21 cellular contexts compared by ENCODE assay signal in genomic region chr17:46995841-46996571, GRCh38. TPM values are rescaled to one million over a fixed set of nuclear protein-coding genes. Genes with fewer than 3 reads are reported as not detected.
DNase-seq lines count a peak whose midpoint lies in the region; ATAC-seq, FAIRE-seq and TF ChIP-seq lines count a peak whose summit lies in the region.
"Had no signal": no experiment of that assay in that cellular context is flagged by ENCODE, and none has a peak within 500 bp of the region (broad histone marks: within the 10 kb centered on the region; RNA-seq: fewer than 3 reads in every experiment).

No MANE protein-coding gene starts in this region.

- intact Hi-C loops in IMR-90 (cut with micrococcal nuclease): no loop called here

- H3K4me1 Mint-ChIP-seq in nephron progenitor cell: no peaks in the 10 kb centered on the region
- H3K4me1 Mint-ChIP-seq in effector memory CD8-positive, alpha-beta T cell (ENCODE audit: low read depth in 2 of 2): peaks cover 0 to under 1% of the 10 kb centered on the region in 2 donors

- H3K27ac ChIP-seq in IMR-90 (ENCODE audit: insufficient read depth, low read length) (no peak overlapping the region), mesenchymal stem cell (ENCODE audit: low read length, poor library complexity, severe bottlenecking) (no peak overlapping the region)
- H3K27ac ChIP-seq: BLaER1 treated with 17β-estradiol and CSF1 and Interleukin-3, amounts not matched to agents 10 nM and 100 nM; cardiac muscle cell; skin epidermis had no signal

- H3K36me3 ChIP-seq in IMR-90 (ENCODE audit: control insufficient read depth, insufficient read depth, low read length) (no peaks in the 10 kb centered on the region), bronchial epithelial cell (ENCODE audit: control insufficient read depth, insufficient read depth, low read length) (no peaks in the 10 kb centered on the region), mesenchymal stem cell (ENCODE audit: control insufficient read depth in 1 of 2, insufficient read depth in 2 of 2, low read depth in 1 of 2, low read length in 2 of 2) (no peaks in the 10 kb centered on the region)
- H3K36me3 ChIP-seq: BLaER1 treated with 17β-estradiol and CSF1 and Interleukin-3, amounts not matched to agents 10 nM and 100 nM; cardiac muscle cell had no signal

- no TSS peak for BruUV-seq in IMR-90 (replicated peaks; lab: Mats Ljungman, UMichigan)

- no peak overlapping the region for H3K27ac Mint-ChIP-seq in nephron progenitor cell
- no peak overlapping the region for H3K27ac Mint-ChIP-seq in effector memory CD8-positive, alpha-beta T cell
- H3K27ac Mint-ChIP-seq: activated naive CD4-positive, alpha-beta T cell treated with anti-CD3 and anti-CD28 coated beads for 36 hours; mesothelial cell of epicardium; stimulated activated naive CD8-positive, alpha-beta T cell treated with anti-CD3 and anti-CD28 coated beads, Interleukin-15, Interleukin-2, amounts not matched to agents 100 ng/mL and 50 ng/mL, for 24 hours had no signal

- CTCF ChIA-PET in IMR-90 (lab: Yijun Ruan, JAX): no interaction called here
- CTCF ChIA-PET in GM10248 (lab: Yijun Ruan, JAX): no interaction called here

- no peak overlapping the region for H3K56ac ChIP-seq in IMR-90 (ENCODE audit: extremely low read depth, insufficient read depth, low read length)

- H2BK120ac ChIP-seq in IMR-90 (ENCODE audit: low read depth, low read length) (no peak overlapping the region), mesenchymal stem cell (ENCODE audit: low read depth, low read length) (no peak overlapping the region)

- no peak overlapping the region for H3K4ac ChIP-seq in IMR-90 (ENCODE audit: low read depth, low read length)
- H3K4ac ChIP-seq in mesenchymal stem cell (ENCODE audit: low read depth in 1 of 2, low read length in 2 of 2): no peak overlapping the region

- H3K27me3 Mint-ChIP-seq in nephron progenitor cell (ENCODE audit: low read depth, poor library complexity): peaks cover 27% of the 10 kb centered on the region
- no peaks in the 10 kb centered on the region for H3K27me3 Mint-ChIP-seq in effector memory CD8-positive, alpha-beta T cell
- H3K27me3 Mint-ChIP-seq: stimulated activated naive CD8-positive, alpha-beta T cell treated with anti-CD3 and anti-CD28 coated beads, Interleukin-15, Interleukin-2, amounts not matched to agents 100 ng/mL and 50 ng/mL, for 24 hours had no signal

- H3K23ac ChIP-seq in IMR-90 (ENCODE audit: low read depth, low read length): no peak overlapping the region
- H3K23ac ChIP-seq in mesenchymal stem cell (ENCODE audit: low read length in 2 of 2): no peak overlapping the region

- no peak for TF ChIP-seq CTCF in IMR-90 (conservative IDR thresholded peaks at IDR 0.05; ENCODE audit: low read depth, low read length)
- no peak for TF ChIP-seq CTCF in bronchial epithelial cell (IDR thresholded peaks at IDR 0.05; ENCODE audit: insufficient read depth, low read length, severe bottlenecking)
- TF ChIP-seq CTCF in nephron progenitor cell (IDR thresholded peaks at IDR 0.05): no peak
- no peak for TF ChIP-seq CTCF in GM10248 (IDR thresholded peaks at IDR 0.05; ENCODE audit: control extremely low read depth, extremely low read depth, low read depth, missing control alignments)

- no peaks in the 10 kb centered on the region for H3K9me1 ChIP-seq in IMR-90 (ENCODE audit: insufficient read depth, low read length)

- POLR2A ChIA-PET in IMR-90 (lab: Charles Lee; ENCODE audit: unreplicated experiment): interaction anchor here (1.1 kb wide), 1 partner anchor 9 kb away, joined by 4 read pairs; no protein-coding TSS in a partner anchor
- POLR2A ChIA-PET in GM10248 (lab: Yijun Ruan, JAX): no interaction called here

- H3K4me3 Mint-ChIP-seq in nephron progenitor cell: no peak overlapping the region
- H3K4me3 Mint-ChIP-seq in effector memory CD8-positive, alpha-beta T cell: no peak overlapping the region
- H3K4me3 Mint-ChIP-seq: activated naive CD4-positive, alpha-beta T cell treated with anti-CD3 and anti-CD28 coated beads for 36 hours; mesothelial cell of epicardium; stimulated activated naive CD8-positive, alpha-beta T cell treated with anti-CD3 and anti-CD28 coated beads, Interleukin-15, Interleukin-2, amounts not matched to agents 100 ng/mL and 50 ng/mL, for 24 hours had no signal

- no peaks in the 10 kb centered on the region for H3K4me1 ChIP-seq in IMR-90 (ENCODE audit: control insufficient read depth, insufficient read depth, low read length)
- peaks cover 2% of the 10 kb centered on the region for H3K4me1 ChIP-seq in mesenchymal stem cell (ENCODE audit: control insufficient read depth, insufficient read depth, low read depth, low read length)

- H3K14ac ChIP-seq in IMR-90 (replicated peaks; ENCODE audit: low read depth, low read length) (no peak overlapping the region), mesenchymal stem cell (ENCODE audit: low read length in 2 of 2) (no peak overlapping the region)

- DNase-seq in ELR (ENCODE audit: low read depth) (peak; percentile 69), IMR-90 (peak; percentile 59), bronchial epithelial cell (ENCODE audit: low read depth) (peak; percentile 79), mesenchymal stem cell (peak; percentile 18), nephron progenitor cell (no peak), GM10248 (ENCODE audit: extremely low spot score) (no peak), DMS153 (lab: John Stamatoyannopoulos, UW) (no peak)
- no peak for DNase-seq in effector memory CD8-positive, alpha-beta T cell
- DNase-seq: activated CD8-positive, alpha-beta memory T cell treated with anti-CD3 and anti-CD28 coated beads, Interleukin-2, amount 50 U/mL, for 48 hours; activated naive CD4-positive, alpha-beta T cell treated with anti-CD3 and anti-CD28 coated beads for 36 hours; effector CD8-positive, alpha-beta T cell; NCI-H82 had no signal

- no peaks in the 10 kb centered on the region for H3K36me3 Mint-ChIP-seq in nephron progenitor cell (ENCODE audit: low read depth)
- peaks cover 3% of the 10 kb centered on the region for H3K36me3 Mint-ChIP-seq in effector memory CD8-positive, alpha-beta T cell (ENCODE audit: insufficient read depth)
- H3K36me3 Mint-ChIP-seq: mesothelial cell of epicardium had no signal

- no peak overlapping the region for H2BK5ac ChIP-seq in IMR-90 (ENCODE audit: low read depth, low read length, poor library complexity, severe bottlenecking)
- H2BK5ac ChIP-seq in mesenchymal stem cell (ENCODE audit: low read depth, low read length, poor library complexity, severe bottlenecking): no peak overlapping the region

- no peak overlapping the region for H2BK20ac ChIP-seq in IMR-90 (ENCODE audit: low read depth, low read length)

- TF ChIP-seq RAD21 in IMR-90 (IDR thresholded peaks at IDR 0.05; ENCODE audit: low read length): no peak

- H4K91ac ChIP-seq in IMR-90 (ENCODE audit: insufficient read depth, low read depth, low read length): no peak overlapping the region
- H4K91ac ChIP-seq in mesenchymal stem cell (ENCODE audit: low read length): peak overlapping the region; percentile 49

- dilution Hi-C loops in IMR-90 (cut with HindIII; ENCODE audit: low sequenced_read_pairs, unreplicated experiment): no loop called here

- H3K9me3 ChIP-seq in IMR-90 (ENCODE audit: control insufficient read depth, insufficient read depth, low read length): no peaks in the 10 kb centered on the region
- no peaks in the 10 kb centered on the region for H3K9me3 ChIP-seq in mesenchymal stem cell (ENCODE audit: control insufficient read depth, low read length)
- H3K9me3 ChIP-seq: BLaER1 treated with 17β-estradiol and CSF1 and Interleukin-3, amounts not matched to agents 10 nM and 100 nM had no signal

- WGBS in IMR-90 (ENCODE audit: extremely low coverage in 2 of 2, insufficient read length in 1 of 2), 2 experiments: no CpG with 5 or more reads among the region's 4 CpGs
- whole genome bisulfite sequencing in mesenchymal stem cell: 79% methylated on average over 4 of the region's 4 CpGs

- H3K4me3 ChIP-seq in IMR-90 (ENCODE audit: insufficient read depth, low read depth, low read length) (no peak overlapping the region), bronchial epithelial cell (ENCODE audit: low read depth, low read length) (no peak overlapping the region), mesenchymal stem cell (ENCODE audit: insufficient read depth in 1 of 2, low read depth in 1 of 2, low read length in 2 of 2) (no peak overlapping the region)
- H3K4me3 ChIP-seq: BLaER1 treated with 17β-estradiol and CSF1 and Interleukin-3, amounts not matched to agents 10 nM and 100 nM; cardiac muscle cell; skin epidermis had no signal

- no peak overlapping the region for H3K9ac ChIP-seq in IMR-90 (ENCODE audit: low read depth, low read length)
- H3K9ac ChIP-seq in mesenchymal stem cell (ENCODE audit: low read length): no peak overlapping the region
- H3K9ac ChIP-seq: BLaER1 treated with 17β-estradiol and CSF1 and Interleukin-3, amounts not matched to agents 10 nM and 100 nM had no signal

- H4K8ac ChIP-seq in IMR-90 (ENCODE audit: low read depth in 2 of 2, low read length in 2 of 2) (no peak overlapping the region), mesenchymal stem cell (ENCODE audit: low read length) (peak overlapping the region; percentile 65)

- H2AFZ ChIP-seq in IMR-90 (replicated peaks; ENCODE audit: low read length, poor library complexity) (no peak overlapping the region), mesenchymal stem cell (ENCODE audit: low read depth, low read length) (no peak overlapping the region)

- peak; percentile 35; the same call in 1 of the 2 replicates for ATAC-seq in IMR-90 (ENCODE audit: low read depth)
- ATAC-seq in effector memory CD8-positive, alpha-beta T cell (replicated peaks): no peak

- H3K4me2 ChIP-seq in IMR-90 (ENCODE audit: low read depth, low read length) (no peak overlapping the region), mesenchymal stem cell (ENCODE audit: low read length, poor library complexity, severe bottlenecking) (no peak overlapping the region)
- H3K4me2 ChIP-seq: BLaER1 treated with 17β-estradiol and CSF1 and Interleukin-3, amounts not matched to agents 10 nM and 100 nM had no signal

- in situ Hi-C loops in IMR-90 (cut with MboI; ENCODE audit: low sequenced_read_pairs): no loop called here

- H2AK5ac ChIP-seq in IMR-90 (ENCODE audit: low read depth, low read length) (no peak overlapping the region), mesenchymal stem cell (ENCODE audit: low read length, severe bottlenecking) (no peak overlapping the region)

- H2BK12ac ChIP-seq in mesenchymal stem cell (ENCODE audit: low read length in 2 of 2): no peak overlapping the region

- H2BK15ac ChIP-seq in IMR-90 (ENCODE audit: low read depth, low read length) (no peak overlapping the region), mesenchymal stem cell (ENCODE audit: low read depth, poor library complexity, severe bottlenecking) (no peak overlapping the region)

- no peak overlapping the region for H2AK9ac ChIP-seq in IMR-90 (replicated peaks; ENCODE audit: low read depth, low read length, poor library complexity)

- H3K27me3 ChIP-seq in IMR-90 (ENCODE audit: control insufficient read depth, insufficient read depth, low read length): peaks cover 2% of the 10 kb centered on the region; the same call in 1 of the 2 replicates
- H3K27me3 ChIP-seq in bronchial epithelial cell (ENCODE audit: control insufficient read depth, insufficient read depth, low read length): no peaks in the 10 kb centered on the region
- peaks cover 0 to 7% of the 10 kb centered on the region in 2 experiments for H3K27me3 ChIP-seq in mesenchymal stem cell (ENCODE audit: control insufficient read depth in 1 of 2, insufficient read depth in 1 of 2, low read length in 2 of 2)
- H3K27me3 ChIP-seq: BLaER1 treated with 17β-estradiol and CSF1 and Interleukin-3, amounts not matched to agents 10 nM and 100 nM; cardiac muscle cell had no signal

- H3K79me1 ChIP-seq in IMR-90 (ENCODE audit: low read depth in 1 of 2, low read length in 2 of 2): no peaks in the 10 kb centered on the region
- no peaks in the 10 kb centered on the region for H3K79me1 ChIP-seq in mesenchymal stem cell (replicated peaks; ENCODE audit: low read length, poor library complexity, severe bottlenecking)

- H4K5ac ChIP-seq in IMR-90 (ENCODE audit: low read depth, low read length): no peak overlapping the region

- no peaks in the 10 kb centered on the region for H4K20me1 ChIP-seq in IMR-90 (ENCODE audit: insufficient read depth, low read length)
- H4K20me1 ChIP-seq: BLaER1 treated with 17β-estradiol and CSF1 and Interleukin-3, amounts not matched to agents 10 nM and 100 nM had no signal

- H3K18ac ChIP-seq in IMR-90 (ENCODE audit: low read depth, low read length) (no peak overlapping the region), mesenchymal stem cell (ENCODE audit: low read depth in 1 of 2, low read length in 2 of 2) (no peak overlapping the region)

- no peaks in the 10 kb centered on the region for H3K9me3 Mint-ChIP-seq in nephron progenitor cell
- H3K9me3 Mint-ChIP-seq in effector memory CD8-positive, alpha-beta T cell: no peaks in the 10 kb centered on the region
- H3K9me3 Mint-ChIP-seq: activated naive CD4-positive, alpha-beta T cell treated with anti-CD3 and anti-CD28 coated beads for 36 hours; mesothelial cell of epicardium; stimulated activated naive CD8-positive, alpha-beta T cell treated with anti-CD3 and anti-CD28 coated beads, Interleukin-15, Interleukin-2, amounts not matched to agents 100 ng/mL and 50 ng/mL, for 24 hours had no signal

- TF ChIP-seq POLR2A in IMR-90 (IDR thresholded peaks at IDR 0.05; ENCODE audit: low read depth, low read length): no peak

- no peak for FAIRE-seq in bronchial epithelial cell (lab: Jason Lieb, UNC)
- FAIRE-seq: keratinocyte had no signal

RNA-seq across cellular contexts. Expression of gene RPRML, which starts 17.0 kb away (rescaled TPM):
- total RNA-seq in IMR-90 (2012; rRNA removed) (not detected in 2 replicates), bronchial epithelial cell (not detected in 2 replicates)
- not detected in 2 replicates for polyA plus RNA-seq in IMR-90 (2012; rRNA removed)
- not detected in 2 replicates for polyA plus RNA-seq in IMR-90 (2012; cell fraction: cytosol; rRNA removed)
- not detected in 2 replicates for polyA plus RNA-seq in IMR-90 (2012; cell fraction: nucleus; rRNA removed; ENCODE audit: low replicate concordance)
- not detected for polyA plus RNA-seq in mesenchymal stem cell (2013, experiment 1 of 2)
- polyA plus RNA-seq in mesenchymal stem cell (2013, experiment 2 of 2): not detected
- total RNA-seq: activated naive CD4-positive, alpha-beta T cell treated with anti-CD3 and anti-CD28 coated beads for 36 hours; cardiac muscle cell; HT-29; mesothelial cell of epicardium; osteoblast; T-helper 2 cell treated with Interferon-gamma antibody and Interleukin-4, amounts not matched to agents 100 ng/mL and 5 ng/mL, for 36 hours had no signal
- polyA plus RNA-seq: cardiac muscle cell, keratinocyte had no signal

Comparison
In these comparisons a context has a peak if more than half of its experiments do, and no peak if none do; other contexts are left out.
1. DNase-seq: peak in ELR (single experiment), IMR-90 (single experiment), bronchial epithelial cell (single experiment) and mesenchymal stem cell (single experiment); none in nephron progenitor cell (single experiment), effector memory CD8-positive, alpha-beta T cell (0 of 3), GM10248 (single experiment) and DMS153 (single experiment).